1 cellular context compared by ENCODE assay signal in the genomic region with DNA sequence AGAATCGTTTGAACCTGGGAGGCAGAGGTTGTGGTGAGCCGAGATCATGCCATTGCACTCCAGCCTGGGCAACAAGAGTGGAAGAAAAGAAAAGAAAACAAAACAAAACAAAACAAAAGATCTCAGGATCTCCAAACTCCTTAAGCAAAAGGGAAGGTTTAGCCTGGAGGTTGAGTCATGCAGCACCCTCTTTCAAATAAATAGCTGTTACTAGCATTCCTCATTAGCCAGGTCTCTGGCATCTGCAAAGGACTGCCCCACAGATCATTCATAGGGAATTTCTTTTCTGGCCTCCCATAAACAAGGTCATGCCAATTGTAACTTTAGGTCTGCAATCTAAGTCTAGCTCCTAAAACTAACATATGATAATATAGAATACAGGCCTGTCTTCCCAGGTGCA.
TF ChIP-seq lines count a peak whose summit lies in the region.

No MANE protein-coding gene starts in this region.

TF ChIP-seq in IMR-90, 13 proteins besides CTCF, POLR2A, EP300 and RAD21:
- TF ChIP-seq RCOR1 (IDR thresholded peaks at IDR 0.05; ENCODE audit: insufficient replicate concordance, low read length) (no peak), FOS (IDR thresholded peaks at IDR 0.05; ENCODE audit: low read depth, low read length) (no peak), CHD1 (IDR thresholded peaks at IDR 0.05; ENCODE audit: low read depth, low read length) (no peak), BHLHE40 (IDR thresholded peaks at IDR 0.05; ENCODE audit: low read depth, low read length) (no peak), USF2 (IDR thresholded peaks at IDR 0.05; ENCODE audit: low read depth, low read length) (no peak), RFX5 (IDR thresholded peaks at IDR 0.05; ENCODE audit: low read depth, low read length) (no peak), MAZ (IDR thresholded peaks at IDR 0.05; ENCODE audit: borderline replicate concordance, low read depth, low read length) (no peak), SMC3 (IDR thresholded peaks at IDR 0.05; ENCODE audit: low read depth, low read length) (no peak), NFE2L2 (IDR thresholded peaks at IDR 0.05; ENCODE audit: low read depth, low read length) (no peak), MXI1 (IDR thresholded peaks at IDR 0.05; ENCODE audit: borderline replicate concordance, low read depth, low read length) (no peak)
- TF ChIP-seq, protein P1, sequence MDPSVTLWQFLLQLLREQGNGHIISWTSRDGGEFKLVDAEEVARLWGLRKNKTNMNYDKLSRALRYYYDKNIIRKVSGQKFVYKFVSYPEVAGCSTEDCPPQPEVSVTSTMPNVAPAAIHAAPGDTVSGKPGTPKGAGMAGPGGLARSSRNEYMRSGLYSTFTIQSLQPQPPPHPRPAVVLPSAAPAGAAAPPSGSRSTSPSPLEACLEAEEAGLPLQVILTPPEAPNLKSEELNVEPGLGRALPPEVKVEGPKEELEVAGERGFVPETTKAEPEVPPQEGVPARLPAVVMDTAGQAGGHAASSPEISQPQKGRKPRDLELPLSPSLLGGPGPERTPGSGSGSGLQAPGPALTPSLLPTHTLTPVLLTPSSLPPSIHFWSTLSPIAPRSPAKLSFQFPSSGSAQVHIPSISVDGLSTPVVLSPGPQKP (IDR thresholded peaks at IDR 0.05; ENCODE audit: borderline replicate concordance, low read depth, low read length) = no peak
